28 cellular contexts compared by ENCODE assay signal in the genomic region with DNA sequence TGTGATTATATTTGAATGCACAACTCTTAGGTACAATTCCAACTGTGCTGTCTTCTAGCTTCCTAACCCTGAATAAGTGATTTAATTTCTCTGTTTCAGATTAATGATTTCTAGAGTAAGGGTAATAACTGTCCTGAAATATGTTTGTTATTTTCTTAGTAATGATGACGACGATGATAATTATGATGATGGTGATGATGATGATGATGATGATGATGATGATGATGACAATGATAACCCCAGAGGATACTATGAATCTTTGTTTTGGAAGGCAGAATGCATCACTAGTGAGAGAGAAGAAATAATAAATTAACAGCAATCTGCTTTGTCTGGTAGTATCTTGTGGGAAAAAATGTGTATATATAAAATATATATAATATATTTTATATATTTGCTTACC.
"Had no signal": no experiment of that assay in that cellular context is flagged by ENCODE, and none has a peak within 500 bp of the region (broad histone marks: within the 10 kb centered on the region; RNA-seq: fewer than 3 reads in every experiment).

No MANE protein-coding gene starts in this region.

- H3K27me3 ChIP-seq: colonic mucosa, dorsolateral prefrontal cortex, esophagus muscularis mucosa, esophagus squamous epithelium, foreskin keratinocyte, gastrocnemius medialis, gastroesophageal sphincter, heart left ventricle, heart right ventricle had no signal

- H3K4me1 ChIP-seq: colonic mucosa, esophagus muscularis mucosa, esophagus squamous epithelium, foreskin keratinocyte, gastrocnemius medialis, gastroesophageal sphincter, heart left ventricle, heart right ventricle had no signal

- DNase-seq: colonic mucosa; cortex of kidney; dermis blood vessel endothelial cell; dorsolateral prefrontal cortex; effector CD4-positive, alpha-beta T cell; effector CD8-positive, alpha-beta T cell; effector memory CD4-positive, alpha-beta T cell; effector memory CD8-positive, alpha-beta T cell; endodermal cell; erythroblast; esophagus squamous epithelium; foreskin fibroblast; foreskin keratinocyte; foreskin melanocyte; gastrocnemius medialis; glutamatergic neuron; head of caudate nucleus; heart left ventricle; heart right ventricle had no signal

- FAIRE-seq: colon, endometrium, endothelial cell of umbilical vein, frontal cortex had no signal

- H3K9me3 ChIP-seq: colonic mucosa, esophagus muscularis mucosa, esophagus squamous epithelium, gastrocnemius medialis, gastroesophageal sphincter, heart left ventricle had no signal

- H3K4me3 ChIP-seq: colonic mucosa, coronary artery, dorsolateral prefrontal cortex, esophagus muscularis mucosa, esophagus squamous epithelium, gastrocnemius medialis, gastroesophageal sphincter, heart left ventricle, heart right ventricle had no signal

- ATAC-seq: effector memory CD8-positive, alpha-beta T cell; esophagus mucosa; foreskin keratinocyte; gastrocnemius medialis; gastroesophageal sphincter; heart left ventricle; heart right ventricle had no signal

- H3K27ac ChIP-seq: colonic mucosa, coronary artery, dorsolateral prefrontal cortex, epithelial cell of prostate, esophagus muscularis mucosa, esophagus squamous epithelium, foreskin keratinocyte, gastrocnemius medialis, gastroesophageal sphincter, heart left ventricle, heart right ventricle had no signal

- H3K36me3 ChIP-seq: colonic mucosa, esophagus muscularis mucosa, esophagus squamous epithelium, gastrocnemius medialis, gastroesophageal sphincter, heart left ventricle, heart right ventricle had no signal
